8 cellular contexts compared by ENCODE assay signal in the genomic region with DNA sequence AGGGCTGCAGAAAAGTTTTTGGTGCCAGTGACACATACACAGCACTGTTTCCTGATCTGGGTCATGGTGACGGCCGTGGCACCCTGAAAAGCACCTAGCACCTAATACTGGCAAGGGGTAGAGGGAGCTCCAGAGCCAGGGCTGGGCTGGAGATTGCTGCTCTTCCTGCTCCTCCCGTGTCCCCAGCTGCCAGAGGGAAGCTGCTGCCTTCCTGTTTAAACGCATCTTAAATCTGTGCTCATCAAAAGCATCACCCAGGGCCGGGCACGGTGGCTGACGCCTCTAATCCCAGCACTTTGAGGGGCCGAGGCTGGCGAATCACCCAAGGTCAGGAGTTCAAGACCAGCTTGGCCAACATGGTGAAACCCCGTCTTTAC.
DNase-seq lines count a peak whose midpoint lies in the region; ATAC-seq and TF ChIP-seq lines count a peak whose summit lies in the region.

No MANE protein-coding gene starts in this region.

- TF ChIP-seq POLR2A in breast epithelium (IDR thresholded peaks at IDR 0.05) (no peak), suprapubic skin (IDR thresholded peaks at IDR 0.05) (no peak)

- peak overlapping the region in 1 of 2 donors; percentile 43 for H3K27ac ChIP-seq in breast epithelium
- H3K27ac ChIP-seq in suprapubic skin: peak overlapping the region; percentile 48

- 15% methylated on average over 3 of the region's 10 CpGs for WGBS in suprapubic skin

- intact Hi-C loops in breast epithelium (cut with DNase I; ENCODE audit: low total_unique reads): no loop called here
- intact Hi-C loops in left colon (cut with DNase I, micrococcal nuclease): no loop called here

- no peak overlapping the region for H3K27ac Mint-ChIP-seq in T-helper 2 cell treated with Interferon-gamma antibody and Interleukin-4, amounts not matched to agents 5 μg/mL and 100 μg/mL, for 36 hours

- peaks cover 0 to 14% of the 10 kb centered on the region in 2 donors for H3K4me1 ChIP-seq in breast epithelium
- peaks cover 23% of the 10 kb centered on the region for H3K4me1 ChIP-seq in suprapubic skin

- H3K9me3 ChIP-seq in breast epithelium: no peaks in the 10 kb centered on the region
- no peaks in the 10 kb centered on the region for H3K9me3 ChIP-seq in suprapubic skin

- H3K36me3 ChIP-seq in breast epithelium: no peaks in the 10 kb centered on the region
- no peaks in the 10 kb centered on the region for H3K36me3 ChIP-seq in suprapubic skin

- TF ChIP-seq CTCF in GM10266 (IDR thresholded peaks at IDR 0.05; ENCODE audit: control insufficient read depth, insufficient read depth, low read depth, missing control alignments): peak; percentile 41
- TF ChIP-seq CTCF in breast epithelium (IDR thresholded peaks at IDR 0.05): peak in 2 of 3 donors; percentile 45 to 51
- TF ChIP-seq CTCF in suprapubic skin (IDR thresholded peaks at IDR 0.05): peak in 1 of 2 donors; percentile 68

- peaks cover 2% of the 10 kb centered on the region for H3K27me3 Mint-ChIP-seq in T-helper 2 cell treated with Interferon-gamma antibody and Interleukin-4, amounts not matched to agents 5 μg/mL and 100 μg/mL, for 36 hours (ENCODE audit: low read depth)

- H3K4me3 Mint-ChIP-seq in T-helper 2 cell treated with Interferon-gamma antibody and Interleukin-4, amounts not matched to agents 5 μg/mL and 100 μg/mL, for 36 hours: no peak overlapping the region

- no peaks in the 10 kb centered on the region for H3K9me3 Mint-ChIP-seq in T-helper 2 cell treated with Interferon-gamma antibody and Interleukin-4, amounts not matched to agents 5 μg/mL and 100 μg/mL, for 36 hours

- ATAC-seq in left colon: peak; percentile 99
- ATAC-seq in HG02840 (IDR thresholded peaks at IDR 0.05; ENCODE audit: low FRiP score, unreplicated experiment): no peak

- H3K36me3 Mint-ChIP-seq in T-helper 2 cell treated with Interferon-gamma antibody and Interleukin-4, amounts not matched to agents 5 μg/mL and 100 μg/mL, for 36 hours (ENCODE audit: low read depth): no peaks in the 10 kb centered on the region

- H3K27me3 ChIP-seq in breast epithelium: no peaks in the 10 kb centered on the region
- no peaks in the 10 kb centered on the region for H3K27me3 ChIP-seq in suprapubic skin

- no peak overlapping the region for H3K4me3 ChIP-seq in breast epithelium
- H3K4me3 ChIP-seq in suprapubic skin: no peak overlapping the region

- H3K4me1 Mint-ChIP-seq in T-helper 2 cell treated with Interferon-gamma antibody and Interleukin-4, amounts not matched to agents 5 μg/mL and 100 μg/mL, for 36 hours (ENCODE audit: low read depth): peaks cover 13% of the 10 kb centered on the region

- DNase-seq in AG08396 (ENCODE audit: low spot score) (peak; percentile 72), GM10266 (ENCODE audit: extremely low spot score) (no peak), NCI-H2171 (lab: John Stamatoyannopoulos, UW) (peak; percentile 15), breast epithelium (ENCODE audit: low spot score in 2 of 2) (peak in 1 of 2 donors; percentile 35), left colon (peak; percentile 72 to 76), suprapubic skin (ENCODE audit: low spot score in 2 of 2) (peak in 1 of 2 donors; percentile 78)
- no peak for DNase-seq in T-helper 2 cell treated with Interferon-gamma antibody and Interleukin-4, amounts not matched to agents 5 μg/mL and 100 μg/mL, for 36 hours (ENCODE audit: low spot score)

- no peak for TF ChIP-seq EP300 in suprapubic skin (IDR thresholded peaks at IDR 0.05)

Comparison
In these comparisons a context has a peak if more than half of its experiments do, and no peak if none do; other contexts are left out.
1. DNase-seq: peak in AG08396 (single experiment), NCI-H2171 (single experiment) and left colon (2 of 2); none in GM10266 (single experiment) and T-helper 2 cell treated with Interferon-gamma antibody and Interleukin-4, amounts not matched to agents 5 μg/mL and 100 μg/mL, for 36 hours (single experiment).